In genomic region chr20:40080059-40080652, GRCh38 we compare ENCODE assay signal across 19 cellular contexts.
"Had no signal": no experiment of that assay in that cellular context is flagged by ENCODE, and none has a peak within 500 bp of the region (broad histone marks: within the 10 kb centered on the region; RNA-seq: fewer than 3 reads in every experiment).

No MANE protein-coding gene starts in this region.

- H3K4me2 ChIP-seq: neural progenitor cell, smooth muscle cell had no signal

- H3K4me3 Mint-ChIP-seq: activated naive CD8-positive, alpha-beta T cell treated with anti-CD3 and anti-CD28 coated beads for 36 hours; naive B cell; neural progenitor cell; T-helper 1 cell treated with Interleukin-12 subunit alpha and Interleukin-12 subunit beta and Interleukin-4 antibody, amounts not matched to agents 30 μg/mL and 1 μg/mL, for 36 hours; type B pancreatic cell had no signal

- H3K27me3 Mint-ChIP-seq: activated naive CD8-positive, alpha-beta T cell treated with anti-CD3 and anti-CD28 coated beads for 36 hours; naive B cell; type B pancreatic cell had no signal

- H3K27ac ChIP-seq: cardiac muscle cell, esophagus squamous epithelium, left lung, neural progenitor cell, psoas muscle, right lobe of liver, stomach had no signal

- ATAC-seq: left lung, psoas muscle had no signal

- H3K4me3 ChIP-seq: cardiac muscle cell, esophagus squamous epithelium, left lung, neural progenitor cell, psoas muscle, right lobe of liver, smooth muscle cell, stomach had no signal

- H3K9me3 Mint-ChIP-seq: neural progenitor cell had no signal

- H3K36me3 ChIP-seq: cardiac muscle cell, esophagus squamous epithelium, left lung, neural progenitor cell, right lobe of liver, stomach had no signal

- H3K9ac ChIP-seq: neural progenitor cell had no signal

- H3K36me3 Mint-ChIP-seq: activated naive CD8-positive, alpha-beta T cell treated with anti-CD3 and anti-CD28 coated beads for 36 hours; naive B cell; neural progenitor cell had no signal

- DNase-seq: activated CD4-positive, alpha-beta T cell treated with anti-CD3 and anti-CD28 coated beads, Interleukin-2, amount 50 U/mL, for 1 hour; activated CD4-positive, CD25-positive, alpha-beta regulatory T cell treated with anti-CD3 and anti-CD28 coated beads, Interleukin-2, amount 50 U/mL, for 72 hours; activated CD8-positive, alpha-beta memory T cell treated with anti-CD3 and anti-CD28 coated beads for 24 hours; activated naive CD8-positive, alpha-beta T cell treated with anti-CD3 and anti-CD28 coated beads for 36 hours; amniotic stem cell; dermis blood vessel endothelial cell; effector memory CD4-positive, alpha-beta T cell; esophagus squamous epithelium; left lung; naive B cell; psoas muscle; right lobe of liver; stimulated activated CD4-positive, alpha-beta T cell treated with anti-CD3 and anti-CD28 coated beads, Interleukin-4, amount 100 ng/mL, for 1 hour; stomach had no signal

- H3K4me1 Mint-ChIP-seq: activated naive CD8-positive, alpha-beta T cell treated with anti-CD3 and anti-CD28 coated beads for 36 hours; naive B cell; neural progenitor cell had no signal

- H3K4me1 ChIP-seq: esophagus squamous epithelium, left lung, neural progenitor cell, right lobe of liver had no signal

- H3K27ac Mint-ChIP-seq: activated naive CD8-positive, alpha-beta T cell treated with anti-CD3 and anti-CD28 coated beads for 36 hours; naive B cell; neural progenitor cell; T-helper 1 cell treated with Interleukin-12 subunit alpha and Interleukin-12 subunit beta and Interleukin-4 antibody, amounts not matched to agents 30 μg/mL and 1 μg/mL, for 36 hours; type B pancreatic cell had no signal

- H3K27me3 ChIP-seq: cardiac muscle cell, esophagus squamous epithelium, left lung, neural progenitor cell, right lobe of liver, stomach had no signal
